In the genomic region with DNA sequence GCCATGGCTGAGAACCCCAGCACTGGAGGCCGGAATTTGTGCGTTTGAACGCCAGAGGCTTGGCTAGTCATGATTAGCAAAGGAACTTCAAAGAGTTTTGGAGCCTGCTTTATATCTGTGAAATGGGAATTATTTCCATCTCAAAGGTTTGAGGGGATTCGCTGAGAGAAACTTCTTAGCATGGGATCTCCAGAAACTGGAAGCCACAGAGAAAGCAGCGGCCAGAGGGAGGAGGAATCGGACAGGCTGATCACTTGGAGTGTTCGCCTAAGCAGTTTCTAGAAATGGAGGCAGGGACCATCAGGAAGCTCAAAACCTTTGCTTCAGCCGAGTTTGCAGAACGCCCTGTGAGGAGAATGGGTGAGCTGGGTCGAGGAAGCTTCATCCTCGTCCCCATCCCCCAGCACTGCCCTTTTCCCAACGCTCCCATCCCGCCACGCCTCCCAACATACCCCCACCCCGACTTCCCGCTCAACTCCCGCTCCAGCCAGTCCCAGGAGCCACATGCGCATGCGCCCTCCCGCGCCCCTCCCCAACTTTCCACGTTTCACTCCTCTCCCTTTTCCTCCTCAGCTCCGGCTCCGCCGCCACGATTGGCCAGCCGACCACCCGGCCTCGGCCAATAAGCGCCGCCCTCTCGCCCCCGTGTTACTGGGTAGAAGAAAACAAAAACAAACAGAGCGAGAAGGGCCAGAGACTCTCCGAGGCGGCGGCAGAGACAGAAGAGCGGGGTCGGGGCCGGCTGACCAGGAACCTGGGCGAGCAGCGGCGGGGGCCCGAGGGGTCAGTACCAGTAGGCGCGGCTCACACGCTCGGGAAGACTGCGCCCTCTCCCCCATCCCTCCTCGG, we compare ENCODE assay signal across 8 cellular contexts. TPM values are rescaled to one million over a fixed set of nuclear protein-coding genes. Genes with fewer than 3 reads are reported as not detected.
A peak's percentile ranks its signal among the peaks of the same experiment; 100 is the strongest.
DNase-seq lines count a peak whose midpoint lies in the region; ATAC-seq and TF ChIP-seq lines count a peak whose summit lies in the region.

A gene (plus strand): TSS at position 693 of the 849 bp plus-strand sequence. CDS start 4,100 bp downstream, outside the sequence.

- H3K4me3 ChIP-seq in HUES64 (ENCODE audit: low read length) (peak within 1 kb of the TSS; percentile 71), OCI-LY1 (ENCODE audit: low read depth, low read length, poor library complexity, severe bottlenecking) (peak within 1 kb of the TSS; percentile 88)

- no peak for TF ChIP-seq CTCF in OCI-LY1 (IDR thresholded peaks at IDR 0.05; ENCODE audit: low read length)
- no peak for TF ChIP-seq CTCF in endothelial cell (IDR thresholded peaks at IDR 0.05; ENCODE audit: unreplicated experiment)

- WGBS in HUES64, result 6% methylated on average over 50 of the region's 50 CpGs

- H3K27ac Mint-ChIP-seq in endothelial cell (ENCODE audit: unreplicated experiment), result peak within 1 kb of the TSS; percentile 94

- no peaks in the 10 kb centered on the region for H3K9me3 Mint-ChIP-seq in endothelial cell (ENCODE audit: unreplicated experiment)

- peak; percentile 68 for ATAC-seq in GM21447 (IDR thresholded peaks at IDR 0.05; ENCODE audit: unreplicated experiment)

- peaks cover 40% of the 10 kb centered on the region for H3K79me2 ChIP-seq in OCI-LY1 (ENCODE audit: insufficient read depth, low read length)

- peak within 1 kb of the TSS; percentile 99 for H3K4me2 ChIP-seq in OCI-LY1 (ENCODE audit: low read length)

- H3K27me3 Mint-ChIP-seq in endothelial cell (ENCODE audit: unreplicated experiment), result peaks cover 22% of the 10 kb centered on the region

- H3K9me3 ChIP-seq in HUES64 (ENCODE audit: insufficient read depth, low read depth, low read length) (no peaks in the 10 kb centered on the region), OCI-LY1 (ENCODE audit: low read length) (no peaks in the 10 kb centered on the region)

- no peak within 1 kb of the TSS for H2AFZ ChIP-seq in OCI-LY1 (ENCODE audit: low read length)

- H3K4me3 Mint-ChIP-seq in endothelial cell (ENCODE audit: unreplicated experiment), result peak within 1 kb of the TSS; percentile 94

- H3K4me1 ChIP-seq in HUES64 (ENCODE audit: insufficient read depth, low read length) (peaks cover 20% of the 10 kb centered on the region), OCI-LY1 (ENCODE audit: insufficient read depth, low read length, severe bottlenecking) (peaks cover 78% of the 10 kb centered on the region)

- H3K9ac ChIP-seq in HUES64 (ENCODE audit: low read depth, low read length) (peak within 1 kb of the TSS; percentile 74), OCI-LY1 (ENCODE audit: low read length) (peak within 1 kb of the TSS; percentile 96)

- DNase-seq in Caki2 (ENCODE audit: low read depth), result peak; percentile 99
- DNase-seq in activated T-cell treated with anti-CD3 and anti-CD28 coated beads for 1 hour (ENCODE audit: low read depth), result peak; percentile 86
- peak; percentile 100 for DNase-seq in endothelial cell (ENCODE audit: low spot score)
- DNase-seq in midbrain (lab: John Stamatoyannopoulos, UW), result peak; percentile 99
- peak; percentile 84 to 91 for DNase-seq in stimulated activated CD8-positive, alpha-beta memory T cell treated with anti-CD3 and anti-CD28 coated beads, Interleukin-2, amount 100 ng/mL, for 1 hour (ENCODE audit: low read depth in 2 of 2)

- no peaks in the 10 kb centered on the region for H3K9me2 ChIP-seq in OCI-LY1 (ENCODE audit: low read depth, low read length)

- H3K36me3 ChIP-seq in HUES64 (ENCODE audit: insufficient read depth, low read length) (no peaks in the 10 kb centered on the region; the same call in 1 of the 2 replicates), OCI-LY1 (ENCODE audit: insufficient read depth, low read length) (peaks cover 17% of the 10 kb centered on the region)

- H3K36me3 Mint-ChIP-seq in endothelial cell (ENCODE audit: low read depth, unreplicated experiment), result peaks cover 16% of the 10 kb centered on the region

- in situ Hi-C loops in Caki2 (cut with HindIII; ENCODE audit: low pct_unique_long_range_greater_than_20kb, low sequenced_read_pairs), result no loop called here

- H3K27ac ChIP-seq in HUES64 (ENCODE audit: low read depth, low read length) (peak within 1 kb of the TSS; percentile 96), OCI-LY1 (ENCODE audit: low read depth, low read length, poor library complexity, severe bottlenecking) (peak within 1 kb of the TSS; percentile 98)

- no peaks in the 10 kb centered on the region for H4K20me1 ChIP-seq in OCI-LY1 (ENCODE audit: insufficient read depth, low read length)

- H3K27me3 ChIP-seq in HUES64 (ENCODE audit: insufficient read depth, low read length) (no peaks in the 10 kb centered on the region), OCI-LY1 (ENCODE audit: insufficient read depth, low read length) (no peaks in the 10 kb centered on the region)

- H3F3A ChIP-seq in OCI-LY1 (ENCODE audit: insufficient read depth, low read length), result peaks cover 4% of the 10 kb centered on the region; the same call in 1 of the 2 replicates

- H3K4me1 Mint-ChIP-seq in endothelial cell (ENCODE audit: unreplicated experiment), result peaks cover 44% of the 10 kb centered on the region

RNA-seq across cellular contexts. Expression of the gene that starts here (rescaled TPM):
- 9.4 and 21.7 TPM in 2 replicates for total RNA-seq in Caki2 (2014; rRNA removed; shearing (Covaris generic); ENCODE audit: low replicate concordance)
- polyA plus RNA-seq in HUES64 (2013, experiment 1 of 2), result 11.2 TPM
- 30.2 TPM for polyA plus RNA-seq in HUES64 (2013, experiment 2 of 2)
- total RNA-seq in endothelial cell (ENCODE audit: unreplicated experiment), result 50.4 TPM

Comparison
In these comparisons a context has a peak if more than half of its experiments do, and no peak if none do; other contexts are left out.
1. Peak in every context shown above with its lines: DNase-seq, ATAC-seq, H3K4me3 ChIP-seq and H3K27ac ChIP-seq.